ENCODE assay signal across 10 cellular contexts in the genomic region with DNA sequence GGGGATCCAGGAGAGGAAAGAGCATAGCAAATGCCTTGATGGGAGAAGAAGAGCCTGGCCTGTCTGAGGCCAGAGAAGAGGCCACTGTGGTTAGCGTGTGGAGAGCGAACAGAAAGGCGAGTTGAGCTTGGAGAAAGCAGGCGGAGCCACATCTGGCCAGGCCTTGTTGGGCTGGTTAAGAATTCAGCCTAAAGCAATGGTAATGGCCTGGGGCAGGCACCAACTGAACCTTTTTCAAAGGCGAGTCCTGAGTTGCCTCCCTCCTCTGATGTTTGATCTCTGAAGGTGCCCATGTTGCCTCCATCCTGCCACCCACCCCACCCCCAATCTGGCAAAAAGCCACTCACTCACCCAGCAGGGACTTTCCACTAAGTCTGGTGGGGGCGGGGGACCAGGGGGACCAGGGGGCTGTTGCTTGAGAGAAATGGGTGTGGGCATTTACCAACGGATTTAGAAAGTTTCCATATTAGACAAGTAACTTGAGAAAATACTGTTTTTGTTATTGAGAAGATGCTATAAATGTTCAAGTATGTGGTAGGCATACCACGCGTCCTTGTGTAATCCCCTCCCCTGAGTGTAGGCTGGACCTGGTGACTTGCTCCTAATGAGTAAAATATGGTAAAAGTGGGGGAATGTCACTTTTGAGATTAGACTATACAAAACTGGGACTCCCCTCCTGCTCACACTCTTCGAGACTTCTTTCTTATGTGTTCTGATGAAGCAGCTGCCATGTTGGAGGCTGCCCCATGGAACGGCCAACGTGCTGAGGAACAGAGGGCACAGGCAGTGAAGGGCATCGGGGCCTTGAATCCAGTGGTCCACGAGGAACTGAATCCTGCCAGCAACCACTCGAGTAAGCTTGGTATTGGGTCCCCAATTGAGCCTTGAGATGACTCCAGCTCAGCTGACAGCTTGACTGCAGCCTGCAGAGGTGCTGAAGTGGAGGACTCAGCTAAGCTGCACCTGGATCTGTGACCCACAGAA. TPM values are rescaled to one million over a fixed set of nuclear protein-coding genes. Genes with fewer than 3 reads are reported as not detected.
DNase-seq lines count a peak whose midpoint lies in the region; ATAC-seq and TF ChIP-seq lines count a peak whose summit lies in the region.
"Had no signal": no experiment of that assay in that cellular context is flagged by ENCODE, and none has a peak within 500 bp of the region (broad histone marks: within the 10 kb centered on the region; RNA-seq: fewer than 3 reads in every experiment).

No MANE protein-coding gene starts in this region.

- H3K27ac Mint-ChIP-seq in chondrocyte (ENCODE audit: unreplicated experiment): peak overlapping the region; percentile 39

- peak; percentile 42 for ATAC-seq in GM18498 (IDR thresholded peaks at IDR 0.05; ENCODE audit: unreplicated experiment)
- ATAC-seq in HG02571 (IDR thresholded peaks at IDR 0.05; ENCODE audit: unreplicated experiment): no peak
- no peak for ATAC-seq in GM19455 (IDR thresholded peaks at IDR 0.05; ENCODE audit: unreplicated experiment)

- no peaks in the 10 kb centered on the region for H3K27me3 Mint-ChIP-seq in chondrocyte (ENCODE audit: low read depth)

- TF ChIP-seq CTCF in chondrocyte (IDR thresholded peaks at IDR 0.05): no peak

- H3K9me3 Mint-ChIP-seq in chondrocyte (ENCODE audit: low read depth): no peaks in the 10 kb centered on the region
- H3K9me3 Mint-ChIP-seq: neural crest cell had no signal

- H3K36me3 Mint-ChIP-seq in chondrocyte (ENCODE audit: low read depth): no peaks in the 10 kb centered on the region

- peak overlapping the region; percentile 1 for H3K4me3 Mint-ChIP-seq in chondrocyte (ENCODE audit: unreplicated experiment)
- H3K4me3 Mint-ChIP-seq: neural crest cell had no signal

- H3K4me1 Mint-ChIP-seq in chondrocyte (ENCODE audit: low read depth): peaks cover 57% of the 10 kb centered on the region

- peak; percentile 79 to 84 for DNase-seq in activated CD4-positive, alpha-beta T cell treated with anti-CD3 and anti-CD28 coated beads for 4 hours
- peak; percentile 55 for DNase-seq in chondrocyte (ENCODE audit: low spot score)
- peak; percentile 83 to 89 for DNase-seq in stimulated activated CD4-positive, alpha-beta T cell treated with anti-CD3 and anti-CD28 coated beads, Interleukin-4, amount 100 ng/mL, for 48 hours (ENCODE audit: low read depth in 2 of 2)
- no peak for DNase-seq in HuH-7 (ENCODE audit: low spot score)
- DNase-seq in hepatic stellate cell (ENCODE audit: low spot score): no peak

RNA-seq across cellular contexts. Expression of a gene that starts 29.9 kb away (rescaled TPM):
- total RNA-seq in chondrocyte: 0.39 TPM in 1 of 3 replicates, not detected in the others
- total RNA-seq: endothelial cell of umbilical vein, neural crest cell had no signal

RNA-seq across cellular contexts. Expression of a gene that starts 34.0 kb away (rescaled TPM):
- not detected in 3 replicates for total RNA-seq in chondrocyte
- total RNA-seq: endothelial cell of umbilical vein had no signal

Comparison
In these comparisons a context has a peak if more than half of its experiments do, and no peak if none do; other contexts are left out.
1. DNase-seq: peak in activated CD4-positive, alpha-beta T cell treated with anti-CD3 and anti-CD28 coated beads for 4 hours (2 of 2), chondrocyte (single experiment) and stimulated activated CD4-positive, alpha-beta T cell treated with anti-CD3 and anti-CD28 coated beads, Interleukin-4, amount 100 ng/mL, for 48 hours (2 of 2); none in HuH-7 (single experiment) and hepatic stellate cell (single experiment).